In the genomic region with DNA sequence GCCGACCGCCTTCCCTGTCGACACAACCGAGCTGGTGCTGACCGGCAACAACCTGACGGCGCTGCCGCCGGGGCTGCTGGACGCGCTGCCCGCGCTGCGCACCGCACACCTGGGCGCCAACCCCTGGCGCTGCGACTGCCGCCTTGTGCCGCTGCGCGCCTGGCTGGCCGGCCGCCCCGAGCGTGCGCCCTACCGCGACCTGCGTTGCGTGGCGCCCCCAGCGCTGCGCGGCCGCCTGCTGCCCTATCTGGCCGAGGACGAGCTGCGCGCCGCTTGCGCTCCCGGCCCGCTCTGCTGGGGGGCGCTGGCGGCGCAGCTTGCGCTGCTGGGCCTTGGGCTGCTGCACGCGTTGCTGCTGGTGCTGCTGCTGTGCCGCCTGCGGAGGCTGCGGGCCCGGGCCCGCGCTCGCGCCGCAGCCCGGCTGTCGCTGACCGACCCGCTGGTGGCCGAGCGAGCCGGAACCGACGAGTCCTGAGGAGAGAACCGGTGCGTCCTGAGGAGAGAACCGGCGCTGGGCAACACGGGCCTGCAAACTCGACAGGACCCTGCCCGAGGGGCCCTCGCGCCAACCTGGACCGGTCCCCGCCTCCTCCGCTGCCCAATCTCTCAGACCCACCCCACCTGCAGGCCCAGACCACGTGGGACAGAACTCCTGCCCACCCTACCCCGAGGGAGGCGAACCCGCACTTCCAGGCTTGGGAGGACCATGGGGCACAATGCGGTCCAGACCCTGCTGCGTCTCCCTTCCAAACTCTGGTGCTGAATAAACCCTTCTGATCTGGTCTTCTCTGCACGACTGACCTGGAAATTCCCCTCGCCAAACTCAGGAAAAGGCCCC, we compare ENCODE assay signal across 8 cellular contexts. TPM values are rescaled to one million over a fixed set of nuclear protein-coding genes. Genes with fewer than 3 reads are reported as not detected.
DNase-seq lines count a peak whose midpoint lies in the region; ATAC-seq and TF ChIP-seq lines count a peak whose summit lies in the region.

No MANE protein-coding gene starts in this region.

- H3K9me3 Mint-ChIP-seq in Caco-2 (ENCODE audit: unreplicated experiment): no peaks in the 10 kb centered on the region
- no peaks in the 10 kb centered on the region for H3K9me3 Mint-ChIP-seq in natural killer cell treated with Interleukin-12 subunit alpha and Interleukin-12 subunit beta and Interleukin-15 and Interleukin-18, amount 100 ng/mL, for 72 hours

- CTCF ChIA-PET in Caco-2 (lab: Charles Lee): interaction anchor here (0.6 to 1.4 kb wide), 12 partner anchors 21 to 229 kb away, joined by 3 to 6 read pairs (median 3); no protein-coding TSS in a partner anchor

- TF ChIP-seq CTCF in Caco-2 (IDR thresholded peaks at IDR 0.05; ENCODE audit: insufficient read depth in 1 of 2, low read depth in 1 of 2, low read length in 1 of 2, severe bottlenecking in 1 of 2, unreplicated experiment in 1 of 2): peak in 1 of 2 experiments; percentile 21
- no peak for TF ChIP-seq CTCF in colonic mucosa (IDR thresholded peaks at IDR 0.05)

- H3K36me3 ChIP-seq in Caco-2 (ENCODE audit: control insufficient read depth, insufficient read depth, low read length): no peaks in the 10 kb centered on the region
- H3K36me3 ChIP-seq in colonic mucosa: no peaks in the 10 kb centered on the region

- H3K27ac Mint-ChIP-seq in Caco-2 (ENCODE audit: unreplicated experiment): no peak overlapping the region
- no peak overlapping the region for H3K27ac Mint-ChIP-seq in natural killer cell treated with Interleukin-12 subunit alpha and Interleukin-12 subunit beta and Interleukin-15 and Interleukin-18, amount 100 ng/mL, for 72 hours

- peaks cover 4% of the 10 kb centered on the region for H3K36me3 Mint-ChIP-seq in Caco-2 (ENCODE audit: insufficient read depth, unreplicated experiment)
- H3K36me3 Mint-ChIP-seq in natural killer cell treated with Interleukin-12 subunit alpha and Interleukin-12 subunit beta and Interleukin-15 and Interleukin-18, amount 100 ng/mL, for 72 hours: no peaks in the 10 kb centered on the region

- H3K27me3 Mint-ChIP-seq in Caco-2 (ENCODE audit: insufficient read depth, unreplicated experiment): peaks cover 23% of the 10 kb centered on the region
- H3K27me3 Mint-ChIP-seq in natural killer cell treated with Interleukin-12 subunit alpha and Interleukin-12 subunit beta and Interleukin-15 and Interleukin-18, amount 100 ng/mL, for 72 hours: peaks cover 22 to 41% of the 10 kb centered on the region in 2 donors

- POLR2A ChIA-PET in Caco-2 (lab: Charles Lee): interaction anchor here (0.5 kb wide), 1 partner anchor 329 kb away, joined by 4 read pairs; no protein-coding TSS in a partner anchor

- H3K9me3 ChIP-seq in Caco-2 (no peaks in the 10 kb centered on the region), colonic mucosa (no peaks in the 10 kb centered on the region)

- H3K4me3 ChIP-seq in Caco-2 (ENCODE audit: low read depth, low read length): peak overlapping the region; percentile 38
- H3K4me3 ChIP-seq in colonic mucosa: peak overlapping the region; percentile 15

- no TSS peak for BruUV-seq in Caco-2 (replicated peaks; lab: Mats Ljungman, UMichigan)

- peak overlapping the region; percentile 65 for H3K4me3 Mint-ChIP-seq in Caco-2 (ENCODE audit: unreplicated experiment)
- no peak overlapping the region for H3K4me3 Mint-ChIP-seq in natural killer cell treated with Interleukin-12 subunit alpha and Interleukin-12 subunit beta and Interleukin-15 and Interleukin-18, amount 100 ng/mL, for 72 hours

- no peaks in the 10 kb centered on the region; the same call in 1 of the 2 replicates for H3K27me3 ChIP-seq in Caco-2 (replicated peaks; ENCODE audit: control insufficient read depth, insufficient read depth, low read length)
- H3K27me3 ChIP-seq in colonic mucosa: peaks cover 52% of the 10 kb centered on the region

- DNase-seq in Caco-2: peak in 1 of 2 experiments; percentile 70
- DNase-seq in NCI-H748 (lab: John Stamatoyannopoulos, UW; ENCODE audit: unreplicated experiment): peak; percentile 73
- no peak for DNase-seq in colonic mucosa
- no peak for DNase-seq in natural killer cell treated with Interleukin-12 subunit alpha and Interleukin-12 subunit beta and Interleukin-15 and Interleukin-18, amount 100 ng/mL, for 72 hours (ENCODE audit: low spot score)
- no peak for DNase-seq in DMS79 treated with DMSO at 0.1 percent for 48 hours (lab: John Stamatoyannopoulos, UW)
- no peak for DNase-seq in mucosa of gallbladder (ENCODE audit: low spot score)
- DNase-seq in anterior cingulate cortex (lab: John Stamatoyannopoulos, UW): no peak

- H3K4me1 Mint-ChIP-seq in Caco-2 (ENCODE audit: low read depth, unreplicated experiment): no peaks in the 10 kb centered on the region
- H3K4me1 Mint-ChIP-seq in natural killer cell treated with Interleukin-12 subunit alpha and Interleukin-12 subunit beta and Interleukin-15 and Interleukin-18, amount 100 ng/mL, for 72 hours (ENCODE audit: low read depth in 2 of 2): peaks cover 0 to 8% of the 10 kb centered on the region in 2 donors

- intact Hi-C loops in Caco-2 (cut with micrococcal nuclease; ENCODE audit: unreplicated experiment) (no loop called here), colonic mucosa (cut with DNase I) (no loop called here)

- H3K9ac ChIP-seq in colonic mucosa (ENCODE audit: low read depth in 2 of 2, low read length in 2 of 2): no peak overlapping the region

- H3K27ac ChIP-seq in colonic mucosa: no peak overlapping the region

- H3K4me1 ChIP-seq in Caco-2: no peaks in the 10 kb centered on the region; the same call in 1 of the 2 replicates
- H3K4me1 ChIP-seq in colonic mucosa: peaks cover 8% of the 10 kb centered on the region

- peak; percentile 43 to 63 for ATAC-seq in natural killer cell treated with Interleukin-12 subunit alpha and Interleukin-12 subunit beta and Interleukin-15 and Interleukin-18, amount 100 ng/mL, for 72 hours
- no peak for ATAC-seq in GM18909 (IDR thresholded peaks at IDR 0.05; ENCODE audit: poor library complexity, unreplicated experiment)

RNA-seq across cellular contexts. Expression of gene GP1BB, which starts 0.9 kb away (rescaled TPM):
- total RNA-seq in Caco-2 (2022) (0.39 and 1.0 TPM in 2 replicates), colonic mucosa (1 to 10 TPM in 1 of 2 donors, under 1 TPM in 1; 0.45 to 1.1 TPM), mucosa of gallbladder (5.4 TPM)
- total RNA-seq in natural killer cell treated with Interleukin-12 subunit alpha and Interleukin-12 subunit beta and Interleukin-15 and Interleukin-18, amount 100 ng/mL, for 72 hours: not detected

RNA-seq across cellular contexts. Expression of gene SEPTIN5, which starts 9.9 kb away (rescaled TPM):
- total RNA-seq in Caco-2 (2022) (1.00 and 1.3 TPM in 2 replicates), colonic mucosa (1 to 10 TPM; 2.2 to 2.5 TPM), mucosa of gallbladder (20.5 TPM)
- not detected for total RNA-seq in natural killer cell treated with Interleukin-12 subunit alpha and Interleukin-12 subunit beta and Interleukin-15 and Interleukin-18, amount 100 ng/mL, for 72 hours

RNA-seq across cellular contexts. Expression of gene TBX1, which starts 36.4 kb away (rescaled TPM):
- total RNA-seq in Caco-2 (2022) (4.2 and 5.3 TPM in 2 replicates), colonic mucosa (1 to 10 TPM in 1 of 2 donors, under 1 TPM in 1; 0.80 to 1.9 TPM), mucosa of gallbladder (3.9 TPM)
- 1 to 10 TPM; 1.1 to 2.9 TPM for total RNA-seq in natural killer cell treated with Interleukin-12 subunit alpha and Interleukin-12 subunit beta and Interleukin-15 and Interleukin-18, amount 100 ng/mL, for 72 hours
